Comparison of ENCODE assay signal across 12 cellular contexts in genomic region chr3:71944482-71944881, GRCh38.
"Had no signal": no experiment of that assay in that cellular context is flagged by ENCODE, and none has a peak within 500 bp of the region (broad histone marks: within the 10 kb centered on the region; RNA-seq: fewer than 3 reads in every experiment).

No MANE protein-coding gene starts in this region.

- DNase-seq: activated B cell treated with CpG ODN at 0.5 μM for 24 hours; activated CD4-positive, alpha-beta T cell treated with anti-CD3 and anti-CD28 coated beads, Interleukin-2, amount 10 ng/mL, durations not matched to agents 24 days and 14 days; activated CD8-positive, alpha-beta memory T cell treated with anti-CD3 and anti-CD28 coated beads for 24 hours; activated naive CD4-positive, alpha-beta T cell treated with anti-CD3 and anti-CD28 coated beads for 36 hours; activated T-cell treated with anti-CD3 and anti-CD28 coated beads for 4 hours; foreskin keratinocyte; immature natural killer cell; naive B cell; stimulated activated CD4-positive, alpha-beta T cell treated with anti-CD3 and anti-CD28 coated beads, Interleukin-4, amount 100 ng/mL, for 4 hours; stomach had no signal

- ATAC-seq: activated T-helper 17 cell treated with anti-CD3 and anti-CD28 coated beads, Interleukin-2, amount 50 U/mL, for 72 hours; foreskin keratinocyte had no signal

- H3K4me1 Mint-ChIP-seq: activated B cell treated with CpG ODN at 0.5 μM for 24 hours; activated T-helper 17 cell treated with anti-CD3 and anti-CD28 coated beads, Interleukin-2, amount 50 U/mL, for 72 hours; immature natural killer cell had no signal

- FAIRE-seq: endothelial cell of umbilical vein had no signal

- H3K9me3 Mint-ChIP-seq: activated B cell treated with CpG ODN at 0.5 μM for 24 hours, immature natural killer cell had no signal

- H3K27ac Mint-ChIP-seq: activated B cell treated with CpG ODN at 0.5 μM for 24 hours; activated CD4-positive, alpha-beta T cell treated with anti-CD3 and anti-CD28 coated beads, Interleukin-2, amount 10 ng/mL, durations not matched to agents 24 days and 14 days; activated naive CD4-positive, alpha-beta T cell treated with anti-CD3 and anti-CD28 coated beads for 36 hours; activated T-helper 17 cell treated with anti-CD3 and anti-CD28 coated beads, Interleukin-2, amount 50 U/mL, for 72 hours; immature natural killer cell; naive B cell had no signal

- H3K4me3 Mint-ChIP-seq: activated B cell treated with CpG ODN at 0.5 μM for 24 hours; activated CD4-positive, alpha-beta T cell treated with anti-CD3 and anti-CD28 coated beads, Interleukin-2, amount 10 ng/mL, durations not matched to agents 24 days and 14 days; activated naive CD4-positive, alpha-beta T cell treated with anti-CD3 and anti-CD28 coated beads for 36 hours; activated T-helper 17 cell treated with anti-CD3 and anti-CD28 coated beads, Interleukin-2, amount 50 U/mL, for 72 hours; immature natural killer cell had no signal

- H3K36me3 Mint-ChIP-seq: immature natural killer cell, naive B cell had no signal
